8 cellular contexts compared by ENCODE assay signal in the genomic region with DNA sequence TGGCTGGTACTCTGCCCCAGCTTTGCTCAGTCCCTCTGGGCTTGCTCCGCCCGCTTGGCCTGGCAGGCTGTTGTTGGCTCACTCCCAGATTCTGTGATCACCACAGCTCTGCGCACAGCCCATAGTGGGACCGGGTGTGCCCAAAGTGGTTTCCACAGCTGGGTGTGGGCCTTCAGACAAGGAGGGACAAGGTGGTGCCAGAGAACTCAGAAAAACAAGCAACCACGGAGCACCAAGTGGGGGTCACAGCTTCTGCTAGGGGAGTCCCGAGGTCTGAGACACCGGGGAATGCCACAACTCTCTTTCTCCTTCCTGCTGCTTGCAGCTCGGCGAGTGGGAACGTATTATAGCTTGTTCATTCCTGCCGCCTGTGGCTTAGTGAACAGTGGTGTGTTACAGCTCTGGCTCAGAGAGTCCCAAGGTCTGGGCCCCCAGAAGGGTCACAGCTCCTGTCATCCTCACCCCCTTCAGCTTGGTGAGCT. TPM values are rescaled to one million over a fixed set of nuclear protein-coding genes. Genes with fewer than 3 reads are reported as not detected.
DNase-seq lines count a peak whose midpoint lies in the region; ATAC-seq and TF ChIP-seq lines count a peak whose summit lies in the region.

No MANE protein-coding gene starts in this region.

- intact Hi-C loops in dendritic cell treated with granulocyte-macrophage colony-stimulating factor and Interleukin-4, amounts not matched to agents 40 ng/mL and 50 ng/mL, for 4 days (cut with micrococcal nuclease), result no loop called here

- H3K27me3 Mint-ChIP-seq in dendritic cell treated with granulocyte-macrophage colony-stimulating factor and Interleukin-4, amounts not matched to agents 40 ng/mL and 50 ng/mL, for 4 days, result no peaks in the 10 kb centered on the region
- no peaks in the 10 kb centered on the region for H3K27me3 Mint-ChIP-seq in natural killer cell treated with Interleukin-12 subunit alpha and Interleukin-12 subunit beta and Interleukin-15 and Interleukin-18, amount 100 ng/mL, for 72 hours

- peak overlapping the region; percentile 74 for H3K4me3 ChIP-seq in GM12865 (ENCODE audit: low read depth, low read length)

- peak overlapping the region; percentile 93 for H3K27ac Mint-ChIP-seq in dendritic cell treated with granulocyte-macrophage colony-stimulating factor and Interleukin-4, amounts not matched to agents 40 ng/mL and 50 ng/mL, for 4 days
- H3K27ac Mint-ChIP-seq in natural killer cell treated with Interleukin-12 subunit alpha and Interleukin-12 subunit beta and Interleukin-15 and Interleukin-18, amount 100 ng/mL, for 72 hours, result peak overlapping the region in 1 of 2 donors; percentile 52

- ATAC-seq in HG03025 (IDR thresholded peaks at IDR 0.05; ENCODE audit: low FRiP score, unreplicated experiment) (peak; percentile 32), HG02884 (IDR thresholded peaks at IDR 0.05; ENCODE audit: unreplicated experiment) (no peak)
- peak; percentile 76 to 79 for ATAC-seq in natural killer cell treated with Interleukin-12 subunit alpha and Interleukin-12 subunit beta and Interleukin-15 and Interleukin-18, amount 100 ng/mL, for 72 hours

- in situ Hi-C loops in GM13976 (cut with MboI; ENCODE audit: low sequenced_read_pairs, unreplicated experiment), result no loop called here

- H3K4me1 Mint-ChIP-seq in dendritic cell treated with granulocyte-macrophage colony-stimulating factor and Interleukin-4, amounts not matched to agents 40 ng/mL and 50 ng/mL, for 4 days (ENCODE audit: low read depth), result peaks cover 58% of the 10 kb centered on the region
- H3K4me1 Mint-ChIP-seq in natural killer cell treated with Interleukin-12 subunit alpha and Interleukin-12 subunit beta and Interleukin-15 and Interleukin-18, amount 100 ng/mL, for 72 hours (ENCODE audit: low read depth in 2 of 2), result peaks cover 17 to 23% of the 10 kb centered on the region in 2 donors

- no peaks in the 10 kb centered on the region for H3K36me3 Mint-ChIP-seq in dendritic cell treated with granulocyte-macrophage colony-stimulating factor and Interleukin-4, amounts not matched to agents 40 ng/mL and 50 ng/mL, for 4 days (ENCODE audit: low read depth)
- no peaks in the 10 kb centered on the region for H3K36me3 Mint-ChIP-seq in natural killer cell treated with Interleukin-12 subunit alpha and Interleukin-12 subunit beta and Interleukin-15 and Interleukin-18, amount 100 ng/mL, for 72 hours

- no peak for TF ChIP-seq CTCF in GM12865 (IDR thresholded peaks at IDR 0.05; ENCODE audit: insufficient read depth, low read depth, low read length, missing control alignments)
- no peak for TF ChIP-seq CTCF in GM13976 (IDR thresholded peaks at IDR 0.05; ENCODE audit: borderline replicate concordance, control extremely low read depth, extremely low read depth, insufficient read depth, missing control alignments)

- peak overlapping the region; percentile 60 for H3K4me3 Mint-ChIP-seq in dendritic cell treated with granulocyte-macrophage colony-stimulating factor and Interleukin-4, amounts not matched to agents 40 ng/mL and 50 ng/mL, for 4 days
- H3K4me3 Mint-ChIP-seq in natural killer cell treated with Interleukin-12 subunit alpha and Interleukin-12 subunit beta and Interleukin-15 and Interleukin-18, amount 100 ng/mL, for 72 hours, result peak overlapping the region; percentile 47

- DNase-seq in GM12865 (ENCODE audit: low read depth) (peak; percentile 88), GM13976 (ENCODE audit: low spot score) (no peak), kidney glomerular epithelial cell (lab: John Stamatoyannopoulos, UW) (no peak)
- peak; percentile 65 for DNase-seq in natural killer cell treated with Interleukin-12 subunit alpha and Interleukin-12 subunit beta and Interleukin-15 and Interleukin-18, amount 100 ng/mL, for 72 hours (ENCODE audit: low spot score)
- no peak for DNase-seq in effector CD4-positive, alpha-beta T cell

- no peaks in the 10 kb centered on the region for H3K9me3 Mint-ChIP-seq in dendritic cell treated with granulocyte-macrophage colony-stimulating factor and Interleukin-4, amounts not matched to agents 40 ng/mL and 50 ng/mL, for 4 days
- H3K9me3 Mint-ChIP-seq in natural killer cell treated with Interleukin-12 subunit alpha and Interleukin-12 subunit beta and Interleukin-15 and Interleukin-18, amount 100 ng/mL, for 72 hours, result no peaks in the 10 kb centered on the region

RNA-seq across cellular contexts. Expression of gene KYNU, which starts 9.1 kb away (rescaled TPM):
- total RNA-seq in natural killer cell treated with Interleukin-12 subunit alpha and Interleukin-12 subunit beta and Interleukin-15 and Interleukin-18, amount 100 ng/mL, for 72 hours, result under 1 TPM in 1 of 2 donors, not detected in 1; 0.56 TPM

Comparison
In these comparisons a context has a peak if more than half of its experiments do, and no peak if none do; other contexts are left out.
1. DNase-seq: peak in GM12865 (single experiment) and natural killer cell treated with Interleukin-12 subunit alpha and Interleukin-12 subunit beta and Interleukin-15 and Interleukin-18, amount 100 ng/mL, for 72 hours (single experiment); none in GM13976 (single experiment), kidney glomerular epithelial cell (single experiment) and effector CD4-positive, alpha-beta T cell (single experiment).